ENCODE assay signal across 23 cellular contexts in the genomic region with DNA sequence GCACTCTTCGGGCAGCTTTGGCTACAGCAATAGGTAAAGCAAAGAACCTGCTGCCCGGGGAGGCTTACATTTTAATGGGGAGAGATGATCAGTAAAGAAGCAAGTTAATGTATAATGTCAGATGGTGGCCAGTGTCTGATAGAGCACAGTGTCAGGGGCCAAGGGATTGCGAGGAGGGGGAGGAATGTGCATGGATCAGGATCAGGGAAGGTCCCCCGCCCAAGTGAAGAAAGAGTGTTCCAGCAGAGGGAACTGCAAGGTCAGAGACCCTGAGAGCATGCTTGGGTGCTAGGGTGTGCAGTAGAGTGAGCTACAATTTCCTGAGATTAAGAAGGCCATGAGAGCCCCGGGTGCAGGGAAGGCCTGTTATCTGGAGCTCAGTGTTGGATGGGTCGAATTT.
"Had no signal": no experiment of that assay in that cellular context is flagged by ENCODE, and none has a peak within 500 bp of the region (broad histone marks: within the 10 kb centered on the region; RNA-seq: fewer than 3 reads in every experiment).

No MANE protein-coding gene starts in this region.

- ATAC-seq: activated CD8-positive, alpha-beta T cell treated with anti-CD3 and anti-CD28 coated beads for 36 hours; body of pancreas; left colon; mucosa of descending colon; stimulated activated effector memory CD8-positive, alpha-beta T cell treated with anti-CD3 and anti-CD28 coated beads, Interleukin-12 subunit alpha, Interleukin-12 subunit beta, amount 100 ng/mL, for 72 hours had no signal

- H3K27ac ChIP-seq: body of pancreas, colonic mucosa, psoas muscle, right lobe of liver had no signal

- H3K27ac Mint-ChIP-seq: activated CD8-positive, alpha-beta T cell treated with anti-CD3 and anti-CD28 coated beads for 36 hours; activated naive CD8-positive, alpha-beta T cell treated with anti-CD3 and anti-CD28 coated beads, Interleukin-2, amount 10 ng/mL, durations not matched to agents 7 days and 5 days; activated T-cell treated with anti-CD3 and anti-CD28 coated beads, Interleukin-2, amount 50 U/mL, for 24 hours; activated T-helper 2 cell treated with anti-CD3 and anti-CD28 coated beads, Interferon-gamma antibody, Interleukin-2, Interleukin-4, amounts not matched to agents 10 μg/mL and 5 μg/mL and 100 μg/mL, durations not matched to agents 14 hours and 24 hours and 36 hours; stimulated activated effector memory CD8-positive, alpha-beta T cell treated with anti-CD3 and anti-CD28 coated beads, Interleukin-12 subunit alpha, Interleukin-12 subunit beta, amount 100 ng/mL, for 72 hours had no signal

- H3K4me1 Mint-ChIP-seq: activated naive CD8-positive, alpha-beta T cell treated with anti-CD3 and anti-CD28 coated beads, Interleukin-2, amount 10 ng/mL, durations not matched to agents 7 days and 5 days; naive B cell; stimulated activated effector memory CD8-positive, alpha-beta T cell treated with anti-CD3 and anti-CD28 coated beads, Interleukin-12 subunit alpha, Interleukin-12 subunit beta, amount 100 ng/mL, for 72 hours had no signal

- H3K27me3 Mint-ChIP-seq: activated naive CD8-positive, alpha-beta T cell treated with anti-CD3 and anti-CD28 coated beads, Interleukin-2, amount 10 ng/mL, durations not matched to agents 7 days and 5 days had no signal

- H3K36me3 ChIP-seq: colonic mucosa, ovary, right lobe of liver had no signal

- H3K36me3 Mint-ChIP-seq: activated naive CD8-positive, alpha-beta T cell treated with anti-CD3 and anti-CD28 coated beads, Interleukin-2, amount 10 ng/mL, durations not matched to agents 7 days and 5 days; stimulated activated effector memory CD8-positive, alpha-beta T cell treated with anti-CD3 and anti-CD28 coated beads, Interleukin-12 subunit alpha, Interleukin-12 subunit beta, amount 100 ng/mL, for 72 hours had no signal

- H3K9me3 ChIP-seq: body of pancreas, colonic mucosa, mucosa of descending colon, ovary, psoas muscle, right lobe of liver, stomach, tibial artery had no signal

- H3K4me1 ChIP-seq: colonic mucosa, right lobe of liver had no signal

- H3K9me3 Mint-ChIP-seq: activated CD8-positive, alpha-beta T cell treated with anti-CD3 and anti-CD28 coated beads for 36 hours; activated naive CD8-positive, alpha-beta T cell treated with anti-CD3 and anti-CD28 coated beads, Interleukin-2, amount 10 ng/mL, durations not matched to agents 7 days and 5 days; activated T-cell treated with anti-CD3 and anti-CD28 coated beads, Interleukin-2, amount 50 U/mL, for 24 hours; activated T-helper 2 cell treated with anti-CD3 and anti-CD28 coated beads, Interferon-gamma antibody, Interleukin-2, Interleukin-4, amounts not matched to agents 10 μg/mL and 5 μg/mL and 100 μg/mL, durations not matched to agents 14 hours and 24 hours and 36 hours; naive B cell; stimulated activated effector memory CD8-positive, alpha-beta T cell treated with anti-CD3 and anti-CD28 coated beads, Interleukin-12 subunit alpha, Interleukin-12 subunit beta, amount 100 ng/mL, for 72 hours had no signal

- H3K27me3 ChIP-seq: body of pancreas, colonic mucosa, ovary, right lobe of liver, stomach, tibial artery had no signal

- H3K4me3 Mint-ChIP-seq: activated CD8-positive, alpha-beta T cell treated with anti-CD3 and anti-CD28 coated beads for 36 hours; activated naive CD8-positive, alpha-beta T cell treated with anti-CD3 and anti-CD28 coated beads, Interleukin-2, amount 10 ng/mL, durations not matched to agents 7 days and 5 days; activated T-cell treated with anti-CD3 and anti-CD28 coated beads, Interleukin-2, amount 50 U/mL, for 24 hours; naive B cell; stimulated activated effector memory CD8-positive, alpha-beta T cell treated with anti-CD3 and anti-CD28 coated beads, Interleukin-12 subunit alpha, Interleukin-12 subunit beta, amount 100 ng/mL, for 72 hours had no signal

- DNase-seq: activated CD4-positive, alpha-beta T cell treated with anti-CD3 and anti-CD28 coated beads for 48 hours; activated CD4-positive, CD25-positive, alpha-beta regulatory T cell; activated CD8-positive, alpha-beta T cell treated with anti-CD3 and anti-CD28 coated beads for 36 hours; activated naive CD4-positive, alpha-beta T cell treated with Interleukin-2 at 50 U/mL for 16 hours; activated naive CD8-positive, alpha-beta T cell treated with anti-CD3 and anti-CD28 coated beads, Interleukin-2, amount 10 ng/mL, durations not matched to agents 7 days and 5 days; activated T-cell treated with anti-CD3 and anti-CD28 coated beads, Interleukin-2, amount 50 U/mL, for 24 hours; body of pancreas; central memory CD4-positive, alpha-beta T cell; colonic mucosa; left colon; mucosa of descending colon; naive B cell; psoas muscle; right lobe of liver; small intestine; stimulated activated CD4-positive, alpha-beta T cell treated with anti-CD3 and anti-CD28 coated beads, Interleukin-4, amount 100 ng/mL, for 24 hours; stomach; T-helper 1 cell; T-helper 9 cell; tibial artery had no signal

- H3K4me3 ChIP-seq: body of pancreas, colonic mucosa, mucosa of descending colon, ovary, psoas muscle, right lobe of liver, stomach, tibial artery had no signal
